In genomic region chr11:119511601-119512000, GRCh38 we compare ENCODE assay signal across 24 cellular contexts.
"Had no signal": no experiment of that assay in that cellular context is flagged by ENCODE, and none has a peak within 500 bp of the region (broad histone marks: within the 10 kb centered on the region; RNA-seq: fewer than 3 reads in every experiment).

No MANE protein-coding gene starts in this region.

- H3K4me2 ChIP-seq: PC-9 had no signal

- DNase-seq: activated CD4-positive, alpha-beta T cell treated with anti-CD3 and anti-CD28 coated beads for 36 hours; activated CD4-positive, alpha-beta T cell treated with anti-CD3 and anti-CD28 coated beads, Interleukin-2, amount 10 ng/mL, durations not matched to agents 7 days and 5 days; activated CD4-positive, alpha-beta T cell treated with anti-CD3 and anti-CD28 coated beads, Interleukin-2, amount 50 U/mL, for 48 hours; activated CD8-positive, alpha-beta T cell treated with anti-CD3 and anti-CD28 coated beads, Interleukin-2, amount 10 ng/mL, durations not matched to agents 7 days and 5 days; activated gamma-delta T cell; activated naive CD4-positive, alpha-beta T cell treated with Interleukin-2 at 50 U/mL for 16 hours; activated T-cell treated with anti-CD3 and anti-CD28 coated beads, Interleukin-2, amount 50 U/mL, for 24 hours; adrenal gland; body of pancreas; NCI-H1092 treated with DMSO at 0.1 percent for 48 hours; NCI-H146; NCI-H187; NCI-H2081; NCI-H226; NCI-H446 treated with DMSO at 0.1 percent for 48 hours; NK-92 treated with Interleukin-12 subunit alpha and Interleukin-12 subunit beta, amount 100 ng/mL, for 24 hours; PC-9; SIG-M5; T1000 had no signal

- H3K9me3 Mint-ChIP-seq: activated CD4-positive, alpha-beta T cell treated with anti-CD3 and anti-CD28 coated beads, Interleukin-2, amount 10 ng/mL, durations not matched to agents 7 days and 5 days; activated naive CD4-positive, alpha-beta T cell treated with anti-CD3 and anti-CD28 coated beads, Interleukin-2, amount 50 U/mL, for 72 hours; activated T-cell treated with anti-CD3 and anti-CD28 coated beads, Interleukin-2, amount 50 U/mL, for 24 hours; activated T-helper 2 cell treated with anti-CD3 and anti-CD28 coated beads, Interferon-gamma antibody, Interleukin-2, Interleukin-4, amounts not matched to agents 10 μg/mL and 5 μg/mL and 100 μg/mL, durations not matched to agents 14 hours and 24 hours and 36 hours had no signal

- H3K9me3 ChIP-seq: adrenal gland, body of pancreas had no signal

- H3K36me3 ChIP-seq: adrenal gland had no signal

- H3K4me3 Mint-ChIP-seq: activated CD4-positive, alpha-beta T cell treated with anti-CD3 and anti-CD28 coated beads for 36 hours; activated CD4-positive, alpha-beta T cell treated with anti-CD3 and anti-CD28 coated beads, Interleukin-2, amount 10 ng/mL, durations not matched to agents 7 days and 5 days; activated CD8-positive, alpha-beta T cell treated with anti-CD3 and anti-CD28 coated beads, Interleukin-2, amount 10 ng/mL, durations not matched to agents 7 days and 5 days; activated T-cell treated with anti-CD3 and anti-CD28 coated beads, Interleukin-2, amount 50 U/mL, for 24 hours had no signal

- H3K36me3 Mint-ChIP-seq: activated naive CD4-positive, alpha-beta T cell treated with anti-CD3 and anti-CD28 coated beads, Interleukin-2, amount 50 U/mL, for 72 hours had no signal

- H3K27me3 ChIP-seq: adrenal gland, body of pancreas had no signal

- H2AFZ ChIP-seq: PC-9 had no signal

- H3K4me3 ChIP-seq: adrenal gland, body of pancreas, K562, PC-9 had no signal

- H3K27ac ChIP-seq: adrenal gland, body of pancreas, PC-9, RWPE1 had no signal

- H3K27ac Mint-ChIP-seq: activated CD4-positive, alpha-beta T cell treated with anti-CD3 and anti-CD28 coated beads for 36 hours; activated CD4-positive, alpha-beta T cell treated with anti-CD3 and anti-CD28 coated beads, Interleukin-2, amount 10 ng/mL, durations not matched to agents 7 days and 5 days; activated CD8-positive, alpha-beta T cell treated with anti-CD3 and anti-CD28 coated beads, Interleukin-2, amount 10 ng/mL, durations not matched to agents 7 days and 5 days; activated naive CD4-positive, alpha-beta T cell treated with anti-CD3 and anti-CD28 coated beads, Interleukin-2, amount 50 U/mL, for 72 hours; activated T-cell treated with anti-CD3 and anti-CD28 coated beads, Interleukin-2, amount 50 U/mL, for 24 hours; activated T-helper 2 cell treated with anti-CD3 and anti-CD28 coated beads, Interferon-gamma antibody, Interleukin-2, Interleukin-4, amounts not matched to agents 10 μg/mL and 5 μg/mL and 100 μg/mL, durations not matched to agents 14 hours and 24 hours and 36 hours had no signal

- H3K4me1 ChIP-seq: body of pancreas had no signal

- ATAC-seq: activated CD4-positive, alpha-beta T cell treated with anti-CD3 and anti-CD28 coated beads for 36 hours; activated CD8-positive, alpha-beta T cell treated with anti-CD3 and anti-CD28 coated beads, Interleukin-2, amount 10 ng/mL, durations not matched to agents 7 days and 5 days; activated naive CD4-positive, alpha-beta T cell treated with anti-CD3 and anti-CD28 coated beads, Interleukin-2, amount 50 U/mL, for 72 hours; body of pancreas; K562; Right ventricle myocardium inferior had no signal
